Comparison of ENCODE assay signal across 24 cellular contexts in genomic region chr2:133952420-133952819, GRCh38.
DNase-seq lines count a peak whose midpoint lies in the region; ATAC-seq, FAIRE-seq and TF ChIP-seq lines count a peak whose summit lies in the region.
"Had no signal": no experiment of that assay in that cellular context is flagged by ENCODE, and none has a peak within 500 bp of the region (broad histone marks: within the 10 kb centered on the region; RNA-seq: fewer than 3 reads in every experiment).

No MANE protein-coding gene starts in this region.

- H3K9me3 Mint-ChIP-seq in T-cell: no peaks in the 10 kb centered on the region
- H3K9me3 Mint-ChIP-seq: HFFc6; natural killer cell; stimulated activated effector memory CD8-positive, alpha-beta T cell treated with anti-CD3 and anti-CD28 coated beads, Interleukin-12 subunit alpha, Interleukin-12 subunit beta, amount 100 ng/mL, for 72 hours; type B pancreatic cell had no signal

- no peak for TF ChIP-seq CTCF in testis (IDR thresholded peaks at IDR 0.05)
- no peak for TF ChIP-seq CTCF in gastrocnemius medialis (IDR thresholded peaks at IDR 0.05 in 4 of 5, conservative IDR thresholded peaks at IDR 0.05 in 1 of 5)
- TF ChIP-seq CTCF in foreskin fibroblast (IDR thresholded peaks at IDR 0.05; ENCODE audit: low read depth, low read length): no peak

- no peak overlapping the region for H3K27ac Mint-ChIP-seq in T-cell
- H3K27ac Mint-ChIP-seq: HFFc6; natural killer cell; stimulated activated effector memory CD8-positive, alpha-beta T cell treated with anti-CD3 and anti-CD28 coated beads, Interleukin-12 subunit alpha, Interleukin-12 subunit beta, amount 100 ng/mL, for 72 hours; type B pancreatic cell had no signal

- no peaks in the 10 kb centered on the region for H3K36me3 Mint-ChIP-seq in T-cell
- H3K36me3 Mint-ChIP-seq: natural killer cell; stimulated activated effector memory CD8-positive, alpha-beta T cell treated with anti-CD3 and anti-CD28 coated beads, Interleukin-12 subunit alpha, Interleukin-12 subunit beta, amount 100 ng/mL, for 72 hours; type B pancreatic cell had no signal

- POLR2A ChIA-PET in T-cell (lab: Charles Lee): interaction anchor here in 1 of 2 donors (0.6 kb wide), 1 partner anchor 219 kb away, joined by 4 read pairs; no protein-coding TSS in a partner anchor

- H3K27me3 ChIP-seq in testis (no peaks in the 10 kb centered on the region), gastrocnemius medialis (no peaks in the 10 kb centered on the region)

- H3K4me1 Mint-ChIP-seq in T-cell: peaks cover 0 to 3% (median 0%) of the 10 kb centered on the region in 3 donors
- H3K4me1 Mint-ChIP-seq: natural killer cell; stimulated activated effector memory CD8-positive, alpha-beta T cell treated with anti-CD3 and anti-CD28 coated beads, Interleukin-12 subunit alpha, Interleukin-12 subunit beta, amount 100 ng/mL, for 72 hours had no signal

- peak; percentile 30 for ATAC-seq in GM21825 (IDR thresholded peaks at IDR 0.05; ENCODE audit: unreplicated experiment)
- peak; percentile 65 for ATAC-seq in HG03378 (IDR thresholded peaks at IDR 0.05; ENCODE audit: unreplicated experiment)
- no peak for ATAC-seq in gastrocnemius medialis
- ATAC-seq in T-cell (replicated peaks in 1 of 4): no peak
- ATAC-seq: foreskin keratinocyte; natural killer cell; stimulated activated effector memory CD8-positive, alpha-beta T cell treated with anti-CD3 and anti-CD28 coated beads, Interleukin-12 subunit alpha, Interleukin-12 subunit beta, amount 100 ng/mL, for 72 hours had no signal

- DNase-seq in GM19239 (ENCODE audit: insufficient read length, low spot score) (no peak), testis (no peak), gastrocnemius medialis (no peak), foreskin fibroblast (no peak), DMS153 treated with DMSO at 0.1 percent for 48 hours (lab: John Stamatoyannopoulos, UW; ENCODE audit: unreplicated experiment) (no peak), T-cell (no peak)
- DNase-seq: activated CD4-positive, CD25-positive, alpha-beta regulatory T cell; activated gamma-delta T cell; aorta; C1 segment of cervical spinal cord; foreskin keratinocyte; HFFc6; KG1; natural killer cell; NCI-H1105 treated with DMSO at 0.1 percent for 48 hours; NCI-H82; posterior cingulate gyrus; small intestine had no signal

- no peak overlapping the region for H3K4me3 ChIP-seq in testis
- H3K4me3 ChIP-seq in gastrocnemius medialis: no peak overlapping the region
- H3K4me3 ChIP-seq in foreskin fibroblast (ENCODE audit: low read depth in 1 of 2, low read length in 2 of 2): no peak overlapping the region

- H3K36me3 ChIP-seq in testis (ENCODE audit: low read depth, missing control alignments) (no peaks in the 10 kb centered on the region), gastrocnemius medialis (no peaks in the 10 kb centered on the region)

- H3K27me3 Mint-ChIP-seq in T-cell: peaks cover 14 to 15% of the 10 kb centered on the region in 2 donors

- H3K4me3 Mint-ChIP-seq in T-cell: no peak overlapping the region
- H3K4me3 Mint-ChIP-seq: HFFc6; natural killer cell; stimulated activated effector memory CD8-positive, alpha-beta T cell treated with anti-CD3 and anti-CD28 coated beads, Interleukin-12 subunit alpha, Interleukin-12 subunit beta, amount 100 ng/mL, for 72 hours; type B pancreatic cell had no signal

- H3K4me1 ChIP-seq in testis (peaks cover 4% of the 10 kb centered on the region), gastrocnemius medialis (no peaks in the 10 kb centered on the region)
- H3K4me1 ChIP-seq: foreskin keratinocyte had no signal

- intact Hi-C loops in testis (cut with DNase I; ENCODE audit: low total_unique reads) (no loop called here), gastrocnemius medialis (cut with DNase I; ENCODE audit: low total_unique reads) (no loop called here)

- H3K27ac ChIP-seq in testis: peak overlapping the region; percentile 32 to 57
- H3K27ac ChIP-seq in gastrocnemius medialis: no peak overlapping the region
- H3K27ac ChIP-seq: foreskin keratinocyte, HL-60 had no signal

- H3K9me3 ChIP-seq in testis (no peaks in the 10 kb centered on the region), gastrocnemius medialis (no peaks in the 10 kb centered on the region)

- 38 to 67% methylated on average over 2 of the region's 2 CpGs for WGBS in testis, 2 donors

- peak; percentile 94 for FAIRE-seq in GM19239 (lab: Jason Lieb, UNC)
- FAIRE-seq: endometrium, small intestine had no signal

- TF ChIP-seq POLR2A in testis (IDR thresholded peaks at IDR 0.05) (no peak), gastrocnemius medialis (IDR thresholded peaks at IDR 0.05) (no peak)

- in situ Hi-C loops in gastrocnemius medialis (cut with MboI; ENCODE audit: low sequenced_read_pairs in 4 of 4): no loop called here

- CTCF ChIA-PET in T-cell (lab: Charles Lee): interaction anchor here in 1 of 2 donors (0.6 kb wide), 1 partner anchor 255 kb away, joined by 6 read pairs; no protein-coding TSS in a partner anchor

Comparison
In these comparisons a context has a peak if more than half of its experiments do, and no peak if none do; other contexts are left out.
1. ATAC-seq: peak in GM21825 (single experiment) and HG03378 (single experiment); none in gastrocnemius medialis (0 of 2) and T-cell (0 of 4).
2. H3K27ac ChIP-seq: peak in testis (2 of 2); none in gastrocnemius medialis (0 of 4).